ENCODE assay signal across 10 cellular contexts in the genomic region with DNA sequence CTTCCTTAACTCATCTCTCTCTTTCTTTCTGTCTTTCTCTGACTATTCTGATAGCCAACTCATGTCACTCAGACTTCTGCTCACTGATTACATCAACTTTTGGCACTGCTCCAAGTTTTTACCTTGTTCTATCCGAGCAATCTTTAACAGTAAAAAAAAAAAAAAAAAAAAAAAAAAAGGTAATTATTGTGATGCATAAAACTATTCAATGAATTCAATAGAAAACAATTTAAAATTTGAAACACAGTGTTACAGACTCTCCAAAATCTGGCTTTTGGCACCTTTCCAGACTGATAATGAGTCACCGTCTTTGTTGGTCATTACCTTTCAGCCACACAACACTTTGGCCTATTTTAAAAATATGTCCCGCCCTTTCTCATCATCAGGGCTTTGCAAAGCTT.
DNase-seq lines count a peak whose midpoint lies in the region; ATAC-seq and TF ChIP-seq lines count a peak whose summit lies in the region.
"Had no signal": no experiment of that assay in that cellular context is flagged by ENCODE, and none has a peak within 500 bp of the region (broad histone marks: within the 10 kb centered on the region; RNA-seq: fewer than 3 reads in every experiment).

No MANE protein-coding gene starts in this region.

- H3K9me3 ChIP-seq in RWPE2 (ENCODE audit: severe bottlenecking), result no peaks in the 10 kb centered on the region
- H3K9me3 ChIP-seq: heart left ventricle had no signal

- H3K27ac ChIP-seq in RWPE2 (ENCODE audit: poor library complexity, severe bottlenecking), result no peak overlapping the region
- H3K27ac ChIP-seq: heart left ventricle had no signal

- peak; percentile 57 for ATAC-seq in GM18868 (IDR thresholded peaks at IDR 0.05; ENCODE audit: unreplicated experiment)
- ATAC-seq in RWPE2 (ENCODE audit: low read depth), result peak; percentile 70
- ATAC-seq in HG02610 (IDR thresholded peaks at IDR 0.05; ENCODE audit: unreplicated experiment), result no peak
- ATAC-seq in HG03045 (IDR thresholded peaks at IDR 0.05; ENCODE audit: unreplicated experiment), result no peak
- ATAC-seq: heart left ventricle had no signal

- H3K36me3 ChIP-seq in RWPE2 (ENCODE audit: low read depth), result no peaks in the 10 kb centered on the region
- H3K36me3 ChIP-seq: heart left ventricle had no signal

- no peaks in the 10 kb centered on the region for H3K27me3 ChIP-seq in RWPE2 (ENCODE audit: insufficient read depth, poor library complexity, severe bottlenecking)
- H3K27me3 ChIP-seq: heart left ventricle had no signal

- H3K4me1 ChIP-seq in RWPE2 (ENCODE audit: insufficient read depth, poor library complexity, severe bottlenecking), result no peaks in the 10 kb centered on the region
- H3K4me1 ChIP-seq: heart left ventricle had no signal

- DNase-seq in NCI-H1105 treated with DMSO at 0.1 percent for 48 hours (lab: John Stamatoyannopoulos, UW) (peak; percentile 79), RWPE2 (ENCODE audit: low spot score) (no peak), kidney tubule cell (ENCODE audit: low spot score) (peak; percentile 61), NCI-H2227 treated with DMSO at 0.1 percent for 48 hours (lab: John Stamatoyannopoulos, UW) (no peak)
- DNase-seq: heart left ventricle, HFFc6, NCI-H526 treated with DMSO at 0.1 percent for 48 hours had no signal

- no peak overlapping the region for H3K4me3 ChIP-seq in RWPE2 (ENCODE audit: severe bottlenecking)
- H3K4me3 ChIP-seq: heart left ventricle had no signal

- no peak for TF ChIP-seq CTCF in RWPE2 (IDR thresholded peaks at IDR 0.05; ENCODE audit: poor library complexity, severe bottlenecking)

Comparison
In these comparisons a context has a peak if more than half of its experiments do, and no peak if none do; other contexts are left out.
1. ATAC-seq: peak in GM18868 (single experiment) and RWPE2 (single experiment); none in HG02610 (single experiment) and HG03045 (single experiment).
2. DNase-seq: peak in NCI-H1105 treated with DMSO at 0.1 percent for 48 hours (single experiment) and kidney tubule cell (single experiment); none in RWPE2 (single experiment) and NCI-H2227 treated with DMSO at 0.1 percent for 48 hours (single experiment).